2 cellular contexts compared by ENCODE assay signal in genomic region chr11:64872790-64873488, GRCh38.
TF ChIP-seq lines count a peak whose summit lies in the region.

No MANE protein-coding gene starts in this region.

TF ChIP-seq in WTC11, 78 proteins besides CTCF, POLR2A, EP300 and RAD21:
- peak; percentile 27; the same call in 1 of the 2 replicates for TF ChIP-seq PRDM15 (CRISPR knock-in tag; IDR thresholded peaks at IDR 0.05)
- TF ChIP-seq ZSCAN18 (CRISPR knock-in tag; IDR thresholded peaks at IDR 0.05), result no peak

TF ChIP-seq in liver, 16 proteins besides CTCF, POLR2A, EP300 and RAD21 (continued from another document):
- no peak for TF ChIP-seq EGR1 (IDR thresholded peaks at IDR 0.05; ENCODE audit: low read depth in 2 of 2)
- peak; percentile 9 for TF ChIP-seq YY1 (IDR thresholded peaks at IDR 0.05)
- TF ChIP-seq NR2F2 (IDR thresholded peaks at IDR 0.05), result no peak
- peak; percentile 29 for TF ChIP-seq REST (IDR thresholded peaks at IDR 0.05)
- TF ChIP-seq FOXA2 (IDR thresholded peaks at IDR 0.05), result no peak
- no peak for TF ChIP-seq GABPA (IDR thresholded peaks at IDR 0.05 in 1 of 2, conservative IDR thresholded peaks at IDR 0.05 in 1 of 2)
